ENCODE assay signal across 13 cellular contexts in the genomic region with DNA sequence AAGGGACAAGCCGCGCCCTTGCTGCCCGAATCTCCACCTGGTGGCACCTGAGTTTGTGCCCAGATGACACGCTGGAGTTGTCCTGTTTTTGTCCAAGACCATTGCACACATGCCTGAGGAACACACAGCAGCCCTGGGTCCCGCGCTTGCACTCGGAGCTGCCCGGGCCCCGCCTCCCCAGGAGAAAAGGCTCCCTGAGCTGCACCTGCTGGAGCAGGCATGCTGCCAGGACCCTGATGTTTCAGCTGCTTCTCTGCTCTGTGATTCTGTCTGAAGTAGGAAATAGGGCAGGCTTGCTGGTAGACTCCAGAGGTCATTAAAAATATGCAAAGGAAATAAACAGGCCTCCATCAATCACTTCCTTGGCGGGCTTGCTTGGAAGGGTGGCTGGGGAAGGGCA.
A peak's percentile ranks its signal among the peaks of the same experiment; 100 is the strongest.
DNase-seq lines count a peak whose midpoint lies in the region; ATAC-seq and TF ChIP-seq lines count a peak whose summit lies in the region.
"Had no signal": no experiment of that assay in that cellular context is flagged by ENCODE, and none has a peak within 500 bp of the region (broad histone marks: within the 10 kb centered on the region; RNA-seq: fewer than 3 reads in every experiment).

No MANE protein-coding gene starts in this region.

- H3K36me3 ChIP-seq in gastrocnemius medialis: no peaks in the 10 kb centered on the region
- H3K36me3 ChIP-seq: neutrophil, suprapubic skin had no signal

- DNase-seq in NCI-H1105 (lab: John Stamatoyannopoulos, UW) (peak; percentile 97), NCI-H446 treated with DMSO at 0.1 percent for 48 hours (lab: John Stamatoyannopoulos, UW) (peak; percentile 27), dorsolateral prefrontal cortex (peak in 8 of 10 donors; percentile 33 to 65 (median 58)), gastrocnemius medialis (peak; percentile 79 to 83), dedifferentiated amniotic fluid mesenchymal stem cell (ENCODE audit: extremely low spot score) (no peak)
- DNase-seq: erythroblast; stimulated activated CD4-positive, alpha-beta T cell treated with anti-CD3 and anti-CD28 coated beads, Interleukin-4, amount 100 ng/mL, for 4 hours; T-helper 17 cell had no signal

- H3K27ac ChIP-seq in dorsolateral prefrontal cortex (peak overlapping the region in 46 of 59 donors; percentile 5 to 87 (median 58)), gastrocnemius medialis (peak overlapping the region; percentile 8 to 80 (median 42))
- H3K27ac ChIP-seq: neutrophil, suprapubic skin had no signal

- H3K4me1 ChIP-seq in gastrocnemius medialis: peaks cover 24 to 25% of the 10 kb centered on the region in 2 donors

- intact Hi-C loops in dorsolateral prefrontal cortex (cut with DNase I) (no loop called here), gastrocnemius medialis (cut with DNase I; ENCODE audit: low total_unique reads) (no loop called here)

- no peaks in the 10 kb centered on the region for H3K9me3 ChIP-seq in gastrocnemius medialis
- H3K9me3 ChIP-seq: neutrophil, suprapubic skin had no signal

- ATAC-seq in gastrocnemius medialis (peak; percentile 67 to 89), HG03025 (IDR thresholded peaks at IDR 0.05; ENCODE audit: low FRiP score, unreplicated experiment) (no peak), HG02763 (IDR thresholded peaks at IDR 0.05; ENCODE audit: unreplicated experiment) (no peak), GM18909 (IDR thresholded peaks at IDR 0.05; ENCODE audit: poor library complexity, unreplicated experiment) (no peak)
- ATAC-seq: T-helper 17 cell had no signal

- H3K27me3 ChIP-seq in dorsolateral prefrontal cortex (peaks cover 0 to 3% (median 0%) of the 10 kb centered on the region in 45 donors), gastrocnemius medialis (no peaks in the 10 kb centered on the region)
- H3K27me3 ChIP-seq: neutrophil had no signal

- TF ChIP-seq POLR2A in gastrocnemius medialis (IDR thresholded peaks at IDR 0.05): no peak

- in situ Hi-C loops in gastrocnemius medialis (cut with MboI; ENCODE audit: low sequenced_read_pairs in 4 of 4): no loop called here

- H3K4me3 ChIP-seq in dorsolateral prefrontal cortex (no peak overlapping the region), gastrocnemius medialis (no peak overlapping the region)
- H3K4me3 ChIP-seq: suprapubic skin had no signal

- TF ChIP-seq CTCF in dorsolateral prefrontal cortex (IDR thresholded peaks at IDR 0.05 in 54 of 56, conservative IDR thresholded peaks at IDR 0.05 in 2 of 56; ENCODE audit: low read depth in 1 of 56, partially characterized antibody in 56 of 56): no peak
- no peak for TF ChIP-seq CTCF in gastrocnemius medialis (IDR thresholded peaks at IDR 0.05 in 4 of 5, conservative IDR thresholded peaks at IDR 0.05 in 1 of 5)

Comparison
In these comparisons a context has a peak if more than half of its experiments do, and no peak if none do; other contexts are left out.
1. ATAC-seq: peak in gastrocnemius medialis (2 of 2); none in HG03025 (single experiment), HG02763 (single experiment) and GM18909 (single experiment).